Comparison of ENCODE assay signal across 11 cellular contexts in the genomic region with DNA sequence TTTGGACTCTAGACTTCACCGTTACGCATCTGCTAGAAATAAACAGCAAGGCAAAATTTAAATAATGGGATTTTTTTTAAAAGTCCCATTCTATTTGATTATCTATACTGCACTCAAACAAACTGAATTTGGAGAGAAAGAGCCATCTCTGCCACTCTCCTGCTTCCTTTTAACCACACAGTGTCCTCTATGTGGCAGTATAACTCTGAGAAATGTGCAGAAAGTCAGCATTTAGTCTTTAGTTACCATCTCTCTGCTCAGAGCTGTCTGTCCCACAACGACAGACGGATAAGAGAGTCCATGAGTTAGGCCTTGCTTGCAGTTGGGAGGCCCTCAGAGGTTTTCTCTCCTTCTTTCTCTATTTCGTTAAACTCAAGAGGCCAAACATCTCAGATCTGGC. TPM values are rescaled to one million over a fixed set of nuclear protein-coding genes. Genes with fewer than 3 reads are reported as not detected.
DNase-seq lines count a peak whose midpoint lies in the region; ATAC-seq, FAIRE-seq and TF ChIP-seq lines count a peak whose summit lies in the region.
"Had no signal": no experiment of that assay in that cellular context is flagged by ENCODE, and none has a peak within 500 bp of the region (broad histone marks: within the 10 kb centered on the region; RNA-seq: fewer than 3 reads in every experiment).

No MANE protein-coding gene starts in this region.

- H3K4me3 ChIP-seq in MM.1S (ENCODE audit: low read length) (no peak overlapping the region), astrocyte (ENCODE audit: insufficient read depth, low read depth, low read length) (no peak overlapping the region), kidney epithelial cell (ENCODE audit: low read depth, low read length) (no peak overlapping the region)

- FAIRE-seq in astrocyte (lab: Jason Lieb, UNC): no peak

- H3K36me3 ChIP-seq in MM.1S (replicated peaks; ENCODE audit: insufficient read depth, low read length) (no peaks in the 10 kb centered on the region), astrocyte (ENCODE audit: insufficient read depth, low read length) (no peaks in the 10 kb centered on the region), kidney epithelial cell (ENCODE audit: control insufficient read depth, insufficient read depth, low read length) (no peaks in the 10 kb centered on the region)

- peak; percentile 35 for TF ChIP-seq CTCF in MM.1S (IDR thresholded peaks at IDR 0.05; ENCODE audit: low read length)
- peak; percentile 39 for TF ChIP-seq CTCF in astrocyte (IDR thresholded peaks at IDR 0.05; ENCODE audit: insufficient read depth, low read depth, low read length)
- peak; percentile 23 for TF ChIP-seq CTCF in kidney epithelial cell (IDR thresholded peaks at IDR 0.05; ENCODE audit: insufficient read depth, low read length, poor library complexity, severe bottlenecking)
- TF ChIP-seq CTCF in natural killer cell (IDR thresholded peaks at IDR 0.05): no peak

- H4K20me1 ChIP-seq in MM.1S (ENCODE audit: insufficient read depth, low read length): no peaks in the 10 kb centered on the region
- no peaks in the 10 kb centered on the region for H4K20me1 ChIP-seq in astrocyte (ENCODE audit: insufficient read depth, low read length)

- no peaks in the 10 kb centered on the region for H3F3A ChIP-seq in MM.1S (ENCODE audit: insufficient read depth, low read length)

- H3K4me2 ChIP-seq in MM.1S (ENCODE audit: low read depth, low read length) (no peak overlapping the region), astrocyte (ENCODE audit: low read length) (no peak overlapping the region)

- H3K9me3 ChIP-seq in MM.1S (replicated peaks; ENCODE audit: insufficient read depth, low read length): no peaks in the 10 kb centered on the region
- H3K9me3 ChIP-seq in astrocyte (ENCODE audit: insufficient read depth, low read depth, low read length): no peaks in the 10 kb centered on the region

- H3K9me3 Mint-ChIP-seq in astrocyte (ENCODE audit: unreplicated experiment) (no peaks in the 10 kb centered on the region), natural killer cell (no peaks in the 10 kb centered on the region)

- peak; percentile 42 for DNase-seq in D341Med (ENCODE audit: low spot score)
- DNase-seq in MM.1S: peak; percentile 10
- no peak for DNase-seq in astrocyte (ENCODE audit: low read depth)
- DNase-seq in kidney epithelial cell (ENCODE audit: low read depth): no peak
- DNase-seq in T1000 (lab: John Stamatoyannopoulos, UW): no peak
- DNase-seq in natural killer cell: no peak
- DNase-seq in activated CD4-positive, alpha-beta T cell treated with anti-CD3 and anti-CD28 coated beads, Interleukin-2, amount 50 U/mL, for 4 hours: no peak
- DNase-seq in stimulated activated CD4-positive, alpha-beta T cell treated with anti-CD3 and anti-CD28 coated beads, Interleukin-2, amount 100 ng/mL, for 24 hours: no peak
- DNase-seq: effector memory CD8-positive, alpha-beta T cell; T-helper 17 cell had no signal

- no peaks in the 10 kb centered on the region for H3K4me1 Mint-ChIP-seq in astrocyte (ENCODE audit: low read depth, unreplicated experiment)
- no peaks in the 10 kb centered on the region for H3K4me1 Mint-ChIP-seq in natural killer cell

- H2AFZ ChIP-seq in MM.1S (ENCODE audit: low read length) (no peak overlapping the region), astrocyte (ENCODE audit: low read depth, low read length) (no peak overlapping the region)

- H3K9ac ChIP-seq in MM.1S (ENCODE audit: low read length): no peak overlapping the region
- H3K9ac ChIP-seq in astrocyte (ENCODE audit: low read length): no peak overlapping the region

- no peaks in the 10 kb centered on the region for H3K79me2 ChIP-seq in MM.1S (ENCODE audit: low read length)
- H3K79me2 ChIP-seq in astrocyte (ENCODE audit: insufficient read depth, low read length): no peaks in the 10 kb centered on the region

- H3K27ac Mint-ChIP-seq in astrocyte (ENCODE audit: unreplicated experiment): no peak overlapping the region
- no peak overlapping the region for H3K27ac Mint-ChIP-seq in natural killer cell
- H3K27ac Mint-ChIP-seq: effector memory CD8-positive, alpha-beta T cell; T-helper 17 cell had no signal

- H3K4me1 ChIP-seq in MM.1S (ENCODE audit: low read length): 0 out of 2 replicates have a peak, but pooled peaks cover 3% of the 10 kb centered on the region
- no peaks in the 10 kb centered on the region for H3K4me1 ChIP-seq in astrocyte (ENCODE audit: insufficient read depth, low read length)

- H3K4me3 Mint-ChIP-seq in astrocyte (ENCODE audit: unreplicated experiment) (no peak overlapping the region), natural killer cell (no peak overlapping the region)
- H3K4me3 Mint-ChIP-seq: effector memory CD8-positive, alpha-beta T cell; T-helper 17 cell had no signal

- no peaks in the 10 kb centered on the region for H3K27me3 ChIP-seq in MM.1S (replicated peaks; ENCODE audit: insufficient read depth, low read length)
- no peaks in the 10 kb centered on the region for H3K27me3 ChIP-seq in astrocyte (ENCODE audit: insufficient read depth, low read length)
- no peaks in the 10 kb centered on the region for H3K27me3 ChIP-seq in kidney epithelial cell (ENCODE audit: control insufficient read depth, insufficient read depth, low read length)

- no peak overlapping the region for H3K27ac ChIP-seq in MM.1S (ENCODE audit: low read length)
- H3K27ac ChIP-seq in astrocyte (ENCODE audit: low read depth, low read length): no peak overlapping the region

- no peaks in the 10 kb centered on the region for H3K36me3 Mint-ChIP-seq in astrocyte (ENCODE audit: low read depth, unreplicated experiment)
- H3K36me3 Mint-ChIP-seq in natural killer cell: no peaks in the 10 kb centered on the region

- H3K9me2 ChIP-seq in MM.1S (replicated peaks; ENCODE audit: insufficient read depth, low read length): no peaks in the 10 kb centered on the region

- ATAC-seq in natural killer cell: no peak
- ATAC-seq: effector memory CD8-positive, alpha-beta T cell; T-helper 17 cell had no signal

- intact Hi-C loops in natural killer cell (cut with micrococcal nuclease): no loop called here

- H3K27me3 Mint-ChIP-seq in astrocyte (ENCODE audit: low read depth, unreplicated experiment): peaks cover 3% of the 10 kb centered on the region
- peaks cover 0 to 7% of the 10 kb centered on the region in 2 donors for H3K27me3 Mint-ChIP-seq in natural killer cell (ENCODE audit: low read depth in 2 of 2)
- H3K27me3 Mint-ChIP-seq: effector memory CD8-positive, alpha-beta T cell had no signal

RNA-seq across cellular contexts. Expression of gene CCNA1, which starts 21.2 kb away (rescaled TPM):
- total RNA-seq in astrocyte: 0.70 and 0.91 TPM in 2 replicates
- total RNA-seq in kidney epithelial cell: 0.17 and 0.75 TPM in 2 replicates
- 1 to 10 TPM in 1 of 3 donors, under 1 TPM in 1, not detected in 1; 0.20 to 7.7 TPM for total RNA-seq in natural killer cell
- total RNA-seq: T-helper 17 cell, urinary bladder had no signal

Comparison
In these comparisons a context has a peak if more than half of its experiments do, and no peak if none do; other contexts are left out.
1. DNase-seq: peak in D341Med (single experiment) and MM.1S (single experiment); none in astrocyte (single experiment), kidney epithelial cell (single experiment), T1000 (single experiment), natural killer cell (single experiment), activated CD4-positive, alpha-beta T cell treated with anti-CD3 and anti-CD28 coated beads, Interleukin-2, amount 50 U/mL, for 4 hours (0 of 2) and stimulated activated CD4-positive, alpha-beta T cell treated with anti-CD3 and anti-CD28 coated beads, Interleukin-2, amount 100 ng/mL, for 24 hours (0 of 2).